1 cellular context compared by ENCODE assay signal in the genomic region with DNA sequence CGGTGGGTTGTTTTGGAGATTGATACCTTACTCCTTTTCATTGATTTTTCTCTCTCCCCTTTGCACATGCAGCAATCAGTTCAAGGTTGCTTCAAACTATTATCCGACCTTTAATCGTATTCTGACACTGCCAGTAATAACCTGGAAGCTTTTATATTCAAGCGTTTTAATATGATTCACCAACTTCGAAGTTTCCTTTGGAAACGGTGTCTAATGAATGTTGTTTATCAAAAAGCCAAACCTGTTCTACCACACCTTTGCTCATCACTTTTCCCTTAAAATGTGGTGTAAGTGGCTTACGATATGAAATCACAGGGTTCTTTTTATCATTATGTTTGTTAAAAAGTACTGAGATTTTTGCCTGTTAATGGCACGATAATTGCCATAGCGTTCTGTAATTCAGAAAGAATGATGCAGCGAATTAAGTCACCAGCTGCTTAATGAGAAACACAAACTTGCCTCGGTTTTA.
TF ChIP-seq lines count a peak whose summit lies in the region.

No MANE protein-coding gene starts in this region.

TF ChIP-seq in GM12878, 131 proteins besides CTCF, POLR2A, EP300 and RAD21 (continued from another document):
- TF ChIP-seq SP1 (IDR thresholded peaks at IDR 0.05; ENCODE audit: low read depth, low read length) (no peak), YBX1 (IDR thresholded peaks at IDR 0.05) (no peak), CBFB (IDR thresholded peaks at IDR 0.05; ENCODE audit: low read depth) (no peak), CBX5 (IDR thresholded peaks at IDR 0.05; ENCODE audit: low read depth) (no peak), SRF (IDR thresholded peaks at IDR 0.05; ENCODE audit: low read depth in 2 of 2, low read length in 2 of 2) (no peak)
